12 cellular contexts compared by ENCODE assay signal in genomic region chr7:112572669-112573301, GRCh38.
DNase-seq lines count a peak whose midpoint lies in the region; ATAC-seq and TF ChIP-seq lines count a peak whose summit lies in the region.
"Had no signal": no experiment of that assay in that cellular context is flagged by ENCODE, and none has a peak within 500 bp of the region (broad histone marks: within the 10 kb centered on the region; RNA-seq: fewer than 3 reads in every experiment).

No MANE protein-coding gene starts in this region.

- H3K4me1 ChIP-seq in body of pancreas (peaks cover 25% of the 10 kb centered on the region), BE2C (peaks cover 4% of the 10 kb centered on the region; the same call in 1 of the 2 replicates), GM23248 (ENCODE audit: insufficient read depth) (no peaks in the 10 kb centered on the region), osteoblast (ENCODE audit: insufficient read depth, low read length) (no peaks in the 10 kb centered on the region)
- H3K4me1 ChIP-seq: lower lobe of right lung had no signal

- H3K4me3 ChIP-seq in body of pancreas: no peak overlapping the region
- no peak overlapping the region for H3K4me3 ChIP-seq in BE2C (ENCODE audit: low read depth, low read length)
- no peak overlapping the region for H3K4me3 ChIP-seq in GM23248
- no peak overlapping the region for H3K4me3 ChIP-seq in osteoblast (ENCODE audit: insufficient read depth, low read length)
- H3K4me3 ChIP-seq: esophagus squamous epithelium, lower lobe of right lung had no signal

- H3K9me3 Mint-ChIP-seq in nephron: peaks cover 5% of the 10 kb centered on the region

- H4K20me1 ChIP-seq in GM23248 (ENCODE audit: insufficient read depth) (no peaks in the 10 kb centered on the region), osteoblast (ENCODE audit: insufficient read depth, low read length) (no peaks in the 10 kb centered on the region)

- H3K79me2 ChIP-seq in GM23248 (ENCODE audit: insufficient read depth) (no peaks in the 10 kb centered on the region), osteoblast (ENCODE audit: insufficient read depth, low read length) (no peaks in the 10 kb centered on the region)

- no peaks in the 10 kb centered on the region for H3K27me3 ChIP-seq in body of pancreas
- no peaks in the 10 kb centered on the region for H3K27me3 ChIP-seq in BE2C
- no peaks in the 10 kb centered on the region for H3K27me3 ChIP-seq in GM23248 (replicated peaks; ENCODE audit: insufficient read depth)
- no peaks in the 10 kb centered on the region for H3K27me3 ChIP-seq in osteoblast (ENCODE audit: insufficient read depth, low read length)
- H3K27me3 ChIP-seq: esophagus squamous epithelium had no signal

- no peaks in the 10 kb centered on the region for H3F3A ChIP-seq in GM23248 (ENCODE audit: insufficient read depth)

- in situ Hi-C loops in GM23248 (cut with MboI): loop anchor here (25.0 kb wide), 1 partner anchor 1115 kb away; no protein-coding TSS in a partner anchor

- no peak overlapping the region for H3K4me2 ChIP-seq in GM23248 (ENCODE audit: unreplicated experiment)
- no peak overlapping the region for H3K4me2 ChIP-seq in osteoblast (ENCODE audit: insufficient read depth, low read length)

- H3K9me3 ChIP-seq in body of pancreas: no peaks in the 10 kb centered on the region
- no peaks in the 10 kb centered on the region for H3K9me3 ChIP-seq in BE2C
- no peaks in the 10 kb centered on the region for H3K9me3 ChIP-seq in GM23248 (ENCODE audit: low read depth)
- no peaks in the 10 kb centered on the region for H3K9me3 ChIP-seq in osteoblast (ENCODE audit: low read depth, low read length)
- H3K9me3 ChIP-seq: esophagus squamous epithelium, lower lobe of right lung had no signal

- H2AFZ ChIP-seq in GM23248 (no peak overlapping the region), osteoblast (ENCODE audit: low read length) (no peak overlapping the region)

- intact Hi-C loops in body of pancreas (cut with DNase I): no loop called here

- WGBS in body of pancreas, 2 donors: 13 to 14% methylated on average over 1 of the region's 1 CpG
- WGBS in GM23248 (ENCODE audit: low coverage in 1 of 2, low lambda C conversion rate in 2 of 2, missing lambda C conversion rate in 2 of 2), 2 experiments: 36 to 38% methylated on average over 1 of the region's 1 CpG

- no peak overlapping the region for H3K4me3 Mint-ChIP-seq in nephron

- peaks cover 27% of the 10 kb centered on the region for H3K4me1 Mint-ChIP-seq in nephron

- no peaks in the 10 kb centered on the region for H3K36me3 Mint-ChIP-seq in nephron (ENCODE audit: low read depth)

- no peak for TF ChIP-seq CTCF in body of pancreas (IDR thresholded peaks at IDR 0.05)
- TF ChIP-seq CTCF in nephron (IDR thresholded peaks at IDR 0.05; ENCODE audit: unreplicated experiment in 3 of 3): no peak
- TF ChIP-seq CTCF in BE2C (IDR thresholded peaks at IDR 0.05; ENCODE audit: low read depth, low read length): no peak
- TF ChIP-seq CTCF in osteoblast (IDR thresholded peaks at IDR 0.05; ENCODE audit: extremely low read depth, low read depth, low read length): no peak

- H3K27ac Mint-ChIP-seq in nephron: peak overlapping the region; percentile 13 to 70 (median 69)

- TF ChIP-seq POLR2A in body of pancreas (IDR thresholded peaks at IDR 0.05): no peak

- no peak overlapping the region for H3K9ac ChIP-seq in GM23248

- no peaks in the 10 kb centered on the region for H3K9me2 ChIP-seq in GM23248 (ENCODE audit: insufficient read depth)

- no peaks in the 10 kb centered on the region for H3K36me3 ChIP-seq in body of pancreas (replicated peaks in 1 of 2; ENCODE audit: insufficient read depth in 1 of 2, low read depth in 2 of 2)
- H3K36me3 ChIP-seq in BE2C: no peaks in the 10 kb centered on the region
- H3K36me3 ChIP-seq in GM23248 (ENCODE audit: low read depth): no peaks in the 10 kb centered on the region
- H3K36me3 ChIP-seq in osteoblast (ENCODE audit: insufficient read depth, low read length): no peaks in the 10 kb centered on the region
- H3K36me3 ChIP-seq: esophagus squamous epithelium, lower lobe of right lung had no signal

- ATAC-seq in body of pancreas: peak; percentile 71
- ATAC-seq: lower lobe of right lung had no signal

- DNase-seq in DMS53 treated with DMSO at 0.1 percent for 48 hours (lab: John Stamatoyannopoulos, UW; ENCODE audit: unreplicated experiment): peak; percentile 91
- peak; percentile 32 to 76 (median 58) for DNase-seq in NCI-H1417 (lab: John Stamatoyannopoulos, UW)
- peak in 3 of 4 donors; percentile 16 to 50 (median 19) for DNase-seq in body of pancreas
- no peak for DNase-seq in BE2C
- DNase-seq in GM23248: no peak
- DNase-seq in D341Med (ENCODE audit: low spot score): no peak
- DNase-seq in osteoblast (ENCODE audit: insufficient read length, low spot score, missing footprints): no peak
- DNase-seq: amniotic stem cell, esophagus squamous epithelium, GOT3, lower lobe of right lung had no signal

- H3K27ac ChIP-seq in body of pancreas: peak overlapping the region in 1 of 4 donors; percentile 5
- H3K27ac ChIP-seq in GM23248: no peak overlapping the region
- H3K27ac ChIP-seq in osteoblast (ENCODE audit: low read depth, low read length): no peak overlapping the region
- H3K27ac ChIP-seq: esophagus squamous epithelium, lower lobe of right lung had no signal

- no peaks in the 10 kb centered on the region for H3K27me3 Mint-ChIP-seq in nephron (ENCODE audit: low read depth)

Comparison
In these comparisons a context has a peak if more than half of its experiments do, and no peak if none do; other contexts are left out.
1. DNase-seq: peak in DMS53 treated with DMSO at 0.1 percent for 48 hours (single experiment), NCI-H1417 (3 of 3) and body of pancreas (3 of 4); none in BE2C (single experiment), GM23248 (single experiment), D341Med (single experiment) and osteoblast (single experiment).